In genomic region chr15:96353931-96354730, GRCh38 we compare ENCODE assay signal across 10 cellular contexts. TPM values are rescaled to one million over a fixed set of nuclear protein-coding genes. Genes with fewer than 3 reads are reported as not detected.
DNase-seq lines count a peak whose midpoint lies in the region; ATAC-seq and TF ChIP-seq lines count a peak whose summit lies in the region.
"Had no signal": no experiment of that assay in that cellular context is flagged by ENCODE, and none has a peak within 500 bp of the region (broad histone marks: within the 10 kb centered on the region; RNA-seq: fewer than 3 reads in every experiment).

No MANE protein-coding gene starts in this region.

- H3K36me3 ChIP-seq in mucosa of descending colon (ENCODE audit: low read depth) = no peaks in the 10 kb centered on the region

- TF ChIP-seq CTCF in epithelial cell of proximal tubule (conservative IDR thresholded peaks at IDR 0.05; ENCODE audit: low read depth, low read length) = peak; percentile 62
- no peak for TF ChIP-seq CTCF in mucosa of descending colon (IDR thresholded peaks at IDR 0.05)

- no peak overlapping the region for H3K4me3 Mint-ChIP-seq in activated CD4-positive, alpha-beta T cell treated with anti-CD3 and anti-CD28 coated beads, Interleukin-2, amount 10 ng/mL, durations not matched to agents 24 days and 14 days
- H3K4me3 Mint-ChIP-seq: activated CD4-positive, alpha-beta memory T cell treated with anti-CD3 and anti-CD28 coated beads for 36 hours; CD8-positive, alpha-beta T cell had no signal

- no peak overlapping the region for H3K27ac Mint-ChIP-seq in activated CD4-positive, alpha-beta T cell treated with anti-CD3 and anti-CD28 coated beads, Interleukin-2, amount 10 ng/mL, durations not matched to agents 24 days and 14 days
- H3K27ac Mint-ChIP-seq: activated CD4-positive, alpha-beta memory T cell treated with anti-CD3 and anti-CD28 coated beads for 36 hours; CD8-positive, alpha-beta T cell had no signal

- DNase-seq in NOMO-1 (lab: John Stamatoyannopoulos, UW; ENCODE audit: unreplicated experiment in 2 of 2) (peak; percentile 26 to 46), NOMO-1 treated with DMSO at 0.1 percent for 48 hours (lab: John Stamatoyannopoulos, UW; ENCODE audit: unreplicated experiment) (no peak), epithelial cell of proximal tubule (ENCODE audit: low read depth) (no peak), mucosa of descending colon (peak in 1 of 3 donors; percentile 54), cerebellar cortex (ENCODE audit: low spot score) (no peak), GOT3 (lab: John Stamatoyannopoulos, UW) (no peak)
- no peak for DNase-seq in activated CD4-positive, alpha-beta T cell treated with anti-CD3 and anti-CD28 coated beads, Interleukin-2, amount 10 ng/mL, durations not matched to agents 24 days and 14 days
- DNase-seq: activated CD4-positive, alpha-beta memory T cell treated with anti-CD3 and anti-CD28 coated beads for 36 hours had no signal

- H3K4me1 ChIP-seq in mucosa of descending colon (ENCODE audit: low read depth) = peaks cover 8% of the 10 kb centered on the region

- H3K4me3 ChIP-seq in epithelial cell of proximal tubule (ENCODE audit: low read depth, low read length) (peak overlapping the region; percentile 77), mucosa of descending colon (peak overlapping the region; percentile 9)

- intact Hi-C loops in mucosa of descending colon (cut with DNase I, micrococcal nuclease) = no loop called here
- intact Hi-C loops in activated CD4-positive, alpha-beta T cell treated with anti-CD3 and anti-CD28 coated beads, Interleukin-2, amount 10 ng/mL, durations not matched to agents 24 days and 14 days (cut with micrococcal nuclease) = no loop called here

- no peaks in the 10 kb centered on the region for H3K9me3 ChIP-seq in mucosa of descending colon

- peaks cover 4% of the 10 kb centered on the region for H3K36me3 Mint-ChIP-seq in activated CD4-positive, alpha-beta T cell treated with anti-CD3 and anti-CD28 coated beads, Interleukin-2, amount 10 ng/mL, durations not matched to agents 24 days and 14 days (ENCODE audit: low read depth)
- H3K36me3 Mint-ChIP-seq: CD8-positive, alpha-beta T cell had no signal

- peaks cover 74% of the 10 kb centered on the region for H3K27me3 Mint-ChIP-seq in activated CD4-positive, alpha-beta T cell treated with anti-CD3 and anti-CD28 coated beads, Interleukin-2, amount 10 ng/mL, durations not matched to agents 24 days and 14 days

- peaks cover 12% of the 10 kb centered on the region for H3K4me1 Mint-ChIP-seq in activated CD4-positive, alpha-beta T cell treated with anti-CD3 and anti-CD28 coated beads, Interleukin-2, amount 10 ng/mL, durations not matched to agents 24 days and 14 days

- H3K9me3 Mint-ChIP-seq in activated CD4-positive, alpha-beta T cell treated with anti-CD3 and anti-CD28 coated beads, Interleukin-2, amount 10 ng/mL, durations not matched to agents 24 days and 14 days = no peaks in the 10 kb centered on the region
- H3K9me3 Mint-ChIP-seq: activated CD4-positive, alpha-beta memory T cell treated with anti-CD3 and anti-CD28 coated beads for 36 hours; CD8-positive, alpha-beta T cell had no signal

- ATAC-seq in mucosa of descending colon = peak; percentile 34
- no peak for ATAC-seq in HG03025 (IDR thresholded peaks at IDR 0.05; ENCODE audit: low FRiP score, unreplicated experiment)
- ATAC-seq: CD8-positive, alpha-beta T cell had no signal

RNA-seq across cellular contexts. Expression of gene NR2F2, which starts 23.6 kb away (rescaled TPM):
- total RNA-seq in epithelial cell of proximal tubule (17.6 and 17.7 TPM in 2 replicates), mucosa of descending colon (10 to 100 TPM; 31.9 to 79.3 (median 36.8) TPM)
- total RNA-seq in activated CD4-positive, alpha-beta T cell treated with anti-CD3 and anti-CD28 coated beads, Interleukin-2, amount 10 ng/mL, durations not matched to agents 24 days and 14 days = not detected in 2 replicates
- total RNA-seq: activated CD4-positive, alpha-beta memory T cell treated with anti-CD3 and anti-CD28 coated beads for 36 hours; CD8-positive, alpha-beta T cell had no signal

Comparison
In these comparisons a context has a peak if more than half of its experiments do, and no peak if none do; other contexts are left out.
1. DNase-seq: peak in NOMO-1 (2 of 2); none in NOMO-1 treated with DMSO at 0.1 percent for 48 hours (single experiment), epithelial cell of proximal tubule (single experiment), activated CD4-positive, alpha-beta T cell treated with anti-CD3 and anti-CD28 coated beads, Interleukin-2, amount 10 ng/mL, durations not matched to agents 24 days and 14 days (single experiment), cerebellar cortex (single experiment) and GOT3 (single experiment).
2. RNA of gene NR2F2, which starts 23.6 kb away (total RNA-seq): 31.9 to 79.3 TPM in mucosa of descending colon and 17.6 to 17.7 TPM in epithelial cell of proximal tubule; not detected in activated CD4-positive, alpha-beta T cell treated with anti-CD3 and anti-CD28 coated beads, Interleukin-2, amount 10 ng/mL, durations not matched to agents 24 days and 14 days; every median in the first group is over 10 times any median in the second.